Comparison of ENCODE assay signal across 10 cellular contexts in the genomic region with DNA sequence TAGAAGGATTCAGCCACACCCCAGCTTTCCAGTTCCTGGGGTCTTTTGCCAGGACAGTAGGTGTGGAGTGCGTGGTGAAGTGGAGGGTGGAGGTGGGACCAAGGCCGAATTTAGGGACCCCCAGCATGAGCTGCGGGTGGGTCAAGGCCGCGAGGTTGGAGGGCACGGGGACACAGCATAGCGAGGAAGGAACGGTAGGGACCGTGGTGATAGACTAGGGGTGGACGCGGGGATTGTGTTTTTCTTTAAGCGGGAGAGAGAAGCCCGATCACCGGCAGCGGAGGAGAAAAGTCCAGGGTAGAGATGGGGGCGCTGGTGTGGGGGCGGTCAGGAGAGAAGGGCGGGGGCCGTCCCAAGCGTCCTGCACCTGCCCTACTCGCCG. TPM values are rescaled to one million over a fixed set of nuclear protein-coding genes. Genes with fewer than 3 reads are reported as not detected.
A peak's percentile ranks its signal among the peaks of the same experiment; 100 is the strongest.
DNase-seq lines count a peak whose midpoint lies in the region; ATAC-seq and TF ChIP-seq lines count a peak whose summit lies in the region.
"Had no signal": no experiment of that assay in that cellular context is flagged by ENCODE, and none has a peak within 500 bp of the region (broad histone marks: within the 10 kb centered on the region; RNA-seq: fewer than 3 reads in every experiment).

No MANE protein-coding gene starts in this region.

- H3K9me3 Mint-ChIP-seq in chondrocyte (ENCODE audit: low read depth): peaks cover 21% of the 10 kb centered on the region

- ATAC-seq in left ventricle myocardium superior (no peak), mucosa of descending colon (peak; percentile 58), aorta (ENCODE audit: low FRiP score) (no peak)

- H3K27ac ChIP-seq in left ventricle myocardium inferior (replicated peaks): no peak overlapping the region
- no peak overlapping the region for H3K27ac ChIP-seq in urinary bladder (ENCODE audit: low read depth)
- H3K27ac ChIP-seq in aorta (ENCODE audit: low read depth in 1 of 2, low read length in 2 of 2): no peak overlapping the region

- H3K27me3 ChIP-seq in left ventricle myocardium inferior (ENCODE audit: low read depth) (peaks cover 98% of the 10 kb centered on the region), aorta (ENCODE audit: control insufficient read depth in 1 of 2, insufficient read depth in 2 of 2, low read length in 1 of 2) (peaks cover 0 to 3% of the 10 kb centered on the region in 2 donors)

- intact Hi-C loops in left ventricle myocardium inferior (cut with micrococcal nuclease): no loop called here
- intact Hi-C loops in left ventricle myocardium superior (cut with micrococcal nuclease): no loop called here
- intact Hi-C loops in mucosa of descending colon (cut with DNase I, micrococcal nuclease): no loop called here
- intact Hi-C loops in aorta (cut with DNase I): no loop called here

- peak overlapping the region; percentile 69 for H3K4me3 Mint-ChIP-seq in chondrocyte (ENCODE audit: unreplicated experiment)

- DNase-seq in left ventricle myocardium inferior (no peak), left ventricle myocardium superior (no peak), chondrocyte (ENCODE audit: low spot score) (no peak), mucosa of descending colon (no peak), NCI-H774 (lab: John Stamatoyannopoulos, UW) (no peak), aorta (no peak), T1000 (lab: John Stamatoyannopoulos, UW) (no peak)
- DNase-seq: substantia nigra had no signal

- 3% methylated on average over 22 of the region's 22 CpGs for WGBS in urinary bladder
- 4 to 6% methylated on average over 21 to 22 of the region's 22 CpGs for WGBS in aorta, 2 donors

- H3K27me3 Mint-ChIP-seq in chondrocyte (ENCODE audit: low read depth): peaks cover 43% of the 10 kb centered on the region

- H3K4me1 Mint-ChIP-seq in chondrocyte (ENCODE audit: low read depth): peaks cover 9% of the 10 kb centered on the region

- TF ChIP-seq CTCF in left ventricle myocardium inferior (IDR thresholded peaks at IDR 0.05; ENCODE audit: borderline replicate concordance): no peak
- TF ChIP-seq CTCF in chondrocyte (IDR thresholded peaks at IDR 0.05): no peak
- TF ChIP-seq CTCF in mucosa of descending colon (IDR thresholded peaks at IDR 0.05): no peak

- peaks cover 12% of the 10 kb centered on the region for H3K4me1 ChIP-seq in left ventricle myocardium inferior
- peaks cover 9% of the 10 kb centered on the region for H3K4me1 ChIP-seq in mucosa of descending colon (ENCODE audit: low read depth)
- peaks cover 2% of the 10 kb centered on the region for H3K4me1 ChIP-seq in urinary bladder (ENCODE audit: insufficient read depth)
- no peaks in the 10 kb centered on the region for H3K4me1 ChIP-seq in aorta (ENCODE audit: control insufficient read depth in 1 of 2, insufficient read depth in 2 of 2, low read length in 2 of 2)

- H3K9me3 ChIP-seq in left ventricle myocardium inferior (replicated peaks) (peaks cover 25% of the 10 kb centered on the region), mucosa of descending colon (no peaks in the 10 kb centered on the region), aorta (ENCODE audit: control insufficient read depth, low read length) (peaks cover 11% of the 10 kb centered on the region)

- peaks cover 17% of the 10 kb centered on the region for H3K36me3 Mint-ChIP-seq in chondrocyte (ENCODE audit: low read depth)

- no peaks in the 10 kb centered on the region for H3K36me3 ChIP-seq in left ventricle myocardium inferior
- H3K36me3 ChIP-seq in mucosa of descending colon (ENCODE audit: low read depth): no peaks in the 10 kb centered on the region
- no peaks in the 10 kb centered on the region for H3K36me3 ChIP-seq in urinary bladder (ENCODE audit: insufficient read depth)
- H3K36me3 ChIP-seq in aorta (ENCODE audit: control insufficient read depth in 1 of 2, insufficient read depth in 2 of 2, low read length in 1 of 2): no peaks in the 10 kb centered on the region

- H3K27ac Mint-ChIP-seq in chondrocyte (ENCODE audit: unreplicated experiment): peak overlapping the region; percentile 45

- H3K4me3 ChIP-seq in left ventricle myocardium inferior (peak overlapping the region; percentile 51), mucosa of descending colon (no peak overlapping the region), urinary bladder (ENCODE audit: low read depth, low read length) (peak overlapping the region; percentile 7), aorta (ENCODE audit: low read length in 2 of 2) (no peak overlapping the region)

RNA-seq across cellular contexts. Expression of a gene that starts 0.3 kb away (rescaled TPM):
- total RNA-seq in left ventricle myocardium inferior: not detected
- total RNA-seq in left ventricle myocardium superior: not detected
- total RNA-seq in chondrocyte: 0.07 TPM in 1 of 3 replicates, not detected in the others
- total RNA-seq in mucosa of descending colon: 100 to 1,000 TPM in 1 of 3 donors, 10 to 100 TPM in 2; 23.6 to 138 (median 31.7) TPM
- total RNA-seq in urinary bladder: not detected
- not detected for polyA plus RNA-seq in urinary bladder
- total RNA-seq in aorta: under 1 TPM; 0.13 to 0.15 TPM
- not detected for polyA plus RNA-seq in aorta
- total RNA-seq: omental fat pad had no signal

Comparison
In these comparisons a context has a peak if more than half of its experiments do, and no peak if none do; other contexts are left out.
1. H3K4me3 ChIP-seq: peak in left ventricle myocardium inferior (single experiment) and urinary bladder (single experiment); none in mucosa of descending colon (single experiment) and aorta (0 of 2).
2. RNA of a gene that starts 0.3 kb away (total RNA-seq): 23.6 to 138 TPM in mucosa of descending colon; 0.13 to 0.15 TPM in aorta, not detected in left ventricle myocardium inferior (single experiment), not detected in left ventricle myocardium superior (single experiment), 0.07 TPM in chondrocyte and not detected in urinary bladder (single experiment); every median in the first group is over 10 times any median in the second.